ENCODE assay signal across 21 cellular contexts in genomic region chr18:2135309-2135708, GRCh38.
"Had no signal": no experiment of that assay in that cellular context is flagged by ENCODE, and none has a peak within 500 bp of the region (broad histone marks: within the 10 kb centered on the region; RNA-seq: fewer than 3 reads in every experiment).

No MANE protein-coding gene starts in this region.

- H3K9me3 ChIP-seq: SJSA1 had no signal

- H3K4me3 ChIP-seq: SJSA1, SK-N-MC had no signal

- DNase-seq: IMR-90, Karpas-422, KG1, MM.1S, NCI-H1092 treated with DMSO at 0.1 percent for 48 hours, NCI-H1436, NCI-H187, NCI-H2029, NCI-H2081 treated with DMSO at 0.1 percent for 48 hours, NCI-H226, NCI-H446, NCI-H510A, NCI-H524 treated with DMSO at 0.1 percent for 48 hours, NCI-H69, NCI-H774, Right ventricle myocardium superior, RPMI8226, SIG-M5 had no signal

- H3K27me3 ChIP-seq: SJSA1 had no signal

- H3K36me3 ChIP-seq: SJSA1 had no signal

- ATAC-seq: HepG2 had no signal

- H3K27ac ChIP-seq: SJSA1, SK-N-MC had no signal
